In the genomic region with DNA sequence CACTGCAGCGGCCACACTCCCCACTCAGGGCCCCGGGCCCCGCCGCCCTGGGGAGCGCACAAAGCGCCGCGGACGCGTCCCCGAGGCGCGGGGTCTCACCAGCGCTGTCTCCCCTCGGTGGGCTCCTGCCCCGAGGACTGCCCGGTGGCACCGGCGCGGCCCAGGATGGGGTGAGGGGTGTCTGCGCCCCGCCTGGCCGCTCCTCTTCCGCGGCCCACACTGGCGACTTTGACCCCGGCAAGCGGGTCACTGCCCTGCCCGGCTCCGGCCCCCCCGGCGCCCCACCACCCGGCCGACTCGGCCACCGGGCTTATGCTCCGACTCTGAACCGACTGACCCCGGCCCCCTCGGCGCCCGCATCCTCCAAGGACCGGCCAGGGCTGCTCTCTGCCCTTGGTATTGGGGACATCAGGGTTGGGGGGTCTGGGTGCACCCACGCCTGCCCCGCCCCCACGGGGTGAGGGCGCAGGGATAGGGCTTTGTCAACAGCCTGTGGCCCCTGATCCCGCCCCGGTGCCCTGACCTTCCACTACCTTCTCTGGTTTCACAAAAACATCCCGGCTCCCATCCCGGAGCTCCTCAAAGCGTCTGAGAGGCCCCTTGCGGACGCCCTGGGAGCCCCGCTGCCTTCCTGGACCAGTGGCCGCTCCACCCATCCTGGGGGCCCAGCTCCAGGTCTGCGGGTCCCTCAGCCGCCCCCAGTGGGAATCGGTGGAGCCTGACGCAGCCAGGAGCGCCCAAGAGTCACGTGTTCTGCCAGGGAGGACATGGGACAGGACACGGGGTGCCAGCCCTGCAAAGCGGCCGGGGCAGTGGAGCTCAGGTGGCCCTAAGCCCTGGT, we compare ENCODE assay signal across 2 cellular contexts.
TF ChIP-seq lines count a peak whose summit lies in the region.

No MANE protein-coding gene starts in this region.

TF ChIP-seq in Ishikawa, 13 proteins besides CTCF, POLR2A, EP300 and RAD21:
- TF ChIP-seq FOXM1 (IDR thresholded peaks at IDR 0.05; ENCODE audit: borderline replicate concordance, low read depth) = no peak
- TF ChIP-seq, protein P1, sequence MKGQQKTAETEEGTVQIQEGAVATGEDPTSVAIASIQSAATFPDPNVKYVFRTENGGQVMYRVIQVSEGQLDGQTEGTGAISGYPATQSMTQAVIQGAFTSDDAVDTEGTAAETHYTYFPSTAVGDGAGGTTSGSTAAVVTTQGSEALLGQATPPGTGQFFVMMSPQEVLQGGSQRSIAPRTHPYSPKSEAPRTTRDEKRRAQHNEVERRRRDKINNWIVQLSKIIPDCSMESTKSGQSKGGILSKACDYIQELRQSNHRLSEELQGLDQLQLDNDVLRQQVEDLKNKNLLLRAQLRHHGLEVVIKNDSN (IDR thresholded peaks at IDR 0.05) = peak; percentile 78

TF ChIP-seq in endothelial cell of umbilical vein, 7 proteins besides CTCF, POLR2A, EP300 and RAD21 (continued from another document):
- TF ChIP-seq EZH2 (IDR thresholded peaks at IDR 0.05; ENCODE audit: borderline replicate concordance, low read depth, low read length, severe bottlenecking) = peak; percentile 95
